Comparison of ENCODE assay signal across 25 cellular contexts in genomic region chr1:159756397-159756796, GRCh38. TPM values are rescaled to one million over a fixed set of nuclear protein-coding genes. Genes with fewer than 3 reads are reported as not detected.
A peak's percentile ranks its signal among the peaks of the same experiment; 100 is the strongest.
DNase-seq lines count a peak whose midpoint lies in the region; ATAC-seq and TF ChIP-seq lines count a peak whose summit lies in the region.
"Had no signal": no experiment of that assay in that cellular context is flagged by ENCODE, and none has a peak within 500 bp of the region (broad histone marks: within the 10 kb centered on the region; RNA-seq: fewer than 3 reads in every experiment).

No MANE protein-coding gene starts in this region.

- H3K36me3 Mint-ChIP-seq in T-cell: no peaks in the 10 kb centered on the region
- H3K36me3 Mint-ChIP-seq in activated T-helper 1 cell treated with anti-CD3 and anti-CD28 coated beads, Interleukin-12 subunit alpha, Interleukin-12 subunit beta, Interleukin-2, Interleukin-4 antibody, amounts not matched to agents 30 ng/mL and 10 ng/mL and 1 ng/mL, durations not matched to agents 14 hours and 24 hours and 36 hours (ENCODE audit: low read depth): no peaks in the 10 kb centered on the region
- H3K36me3 Mint-ChIP-seq: CD4-positive, alpha-beta memory T cell; naive thymus-derived CD8-positive, alpha-beta T cell had no signal

- no peak for TF ChIP-seq CTCF in NB4 (IDR thresholded peaks at IDR 0.05; ENCODE audit: low read depth, low read length)
- TF ChIP-seq CTCF in fibroblast of mammary gland (conservative IDR thresholded peaks at IDR 0.05; ENCODE audit: control insufficient read depth, insufficient read depth, low read depth, low read length): no peak
- no peak for TF ChIP-seq CTCF in gastrocnemius medialis (IDR thresholded peaks at IDR 0.05 in 4 of 5, conservative IDR thresholded peaks at IDR 0.05 in 1 of 5)

- no peaks in the 10 kb centered on the region for H3K27me3 ChIP-seq in gastrocnemius medialis

- H3K36me3 ChIP-seq in gastrocnemius medialis: no peaks in the 10 kb centered on the region

- H3K4me3 ChIP-seq in NB4 (ENCODE audit: low read depth, low read length) (no peak overlapping the region), fibroblast of mammary gland (ENCODE audit: control insufficient read depth, low read depth, low read length) (no peak overlapping the region), gastrocnemius medialis (no peak overlapping the region)
- H3K4me3 ChIP-seq: lung had no signal

- DNase-seq in SIG-M5 treated with dmso at 0.1 percent for 504 hours (lab: John Stamatoyannopoulos, UW; ENCODE audit: unreplicated experiment) (peak; percentile 58), SIG-M5 (lab: John Stamatoyannopoulos, UW) (no peak), NB4 (ENCODE audit: low read depth) (peak; percentile 72), fibroblast of mammary gland (ENCODE audit: low read depth) (peak; percentile 53), gastrocnemius medialis (peak; percentile 8 to 18), T-cell (no peak)
- no peak for DNase-seq in activated T-helper 1 cell treated with anti-CD3 and anti-CD28 coated beads, Interleukin-12 subunit alpha, Interleukin-12 subunit beta, Interleukin-2, Interleukin-4 antibody, amounts not matched to agents 30 ng/mL and 10 ng/mL and 1 ng/mL, durations not matched to agents 14 hours and 24 hours and 36 hours (ENCODE audit: low spot score)
- DNase-seq: activated CD8-positive, alpha-beta T cell treated with anti-CD3 and anti-CD28 coated beads for 36 hours; amniotic stem cell; CD4-positive, alpha-beta memory T cell; cerebellar nuclear complex; effector memory CD8-positive, alpha-beta T cell; foreskin fibroblast; naive thymus-derived CD8-positive, alpha-beta T cell; NCI-H187; NCI-H446 treated with DMSO at 0.1 percent for 48 hours; SK-N-SH had no signal

- H3K4me1 ChIP-seq in gastrocnemius medialis: no peaks in the 10 kb centered on the region

- H3K9me3 ChIP-seq in gastrocnemius medialis: no peaks in the 10 kb centered on the region
- H3K9me3 ChIP-seq: SK-N-SH had no signal

- POLR2A ChIA-PET in T-cell (lab: Charles Lee): no interaction called here

- in situ Hi-C loops in gastrocnemius medialis (cut with MboI; ENCODE audit: low sequenced_read_pairs in 4 of 4): no loop called here

- H3K27ac ChIP-seq in gastrocnemius medialis: no peak overlapping the region

- TF ChIP-seq POLR2A in NB4 (IDR thresholded peaks at IDR 0.05; ENCODE audit: extremely low read depth, insufficient read length): no peak
- TF ChIP-seq POLR2A in gastrocnemius medialis (IDR thresholded peaks at IDR 0.05): no peak

- H3K4me1 Mint-ChIP-seq in T-cell: no peaks in the 10 kb centered on the region
- H3K4me1 Mint-ChIP-seq in activated T-helper 1 cell treated with anti-CD3 and anti-CD28 coated beads, Interleukin-12 subunit alpha, Interleukin-12 subunit beta, Interleukin-2, Interleukin-4 antibody, amounts not matched to agents 30 ng/mL and 10 ng/mL and 1 ng/mL, durations not matched to agents 14 hours and 24 hours and 36 hours (ENCODE audit: low read depth): no peaks in the 10 kb centered on the region
- H3K4me1 Mint-ChIP-seq: activated T-helper 17 cell treated with anti-CD3 and anti-CD28 coated beads, Interleukin-2, amount 50 U/mL, for 72 hours; CD4-positive, alpha-beta memory T cell; naive thymus-derived CD8-positive, alpha-beta T cell had no signal

- H3K4me3 Mint-ChIP-seq in T-cell: no peak overlapping the region
- no peak overlapping the region for H3K4me3 Mint-ChIP-seq in activated T-helper 1 cell treated with anti-CD3 and anti-CD28 coated beads, Interleukin-12 subunit alpha, Interleukin-12 subunit beta, Interleukin-2, Interleukin-4 antibody, amounts not matched to agents 30 ng/mL and 10 ng/mL and 1 ng/mL, durations not matched to agents 14 hours and 24 hours and 36 hours
- H3K4me3 Mint-ChIP-seq: activated CD8-positive, alpha-beta T cell treated with anti-CD3 and anti-CD28 coated beads for 36 hours; activated T-helper 17 cell treated with anti-CD3 and anti-CD28 coated beads, Interleukin-2, amount 50 U/mL, for 72 hours; CD4-positive, alpha-beta memory T cell; effector memory CD8-positive, alpha-beta T cell; naive thymus-derived CD8-positive, alpha-beta T cell; stimulated activated naive CD8-positive, alpha-beta T cell treated with anti-CD3 and anti-CD28 coated beads, Interleukin-15, Interleukin-2, amounts not matched to agents 100 ng/mL and 50 ng/mL, for 24 hours had no signal

- peak in 1 of 2 donors; percentile 42 for ATAC-seq in gastrocnemius medialis
- ATAC-seq in GM21576 (IDR thresholded peaks at IDR 0.05; ENCODE audit: unreplicated experiment): no peak
- no peak for ATAC-seq in T-cell (replicated peaks in 1 of 4)
- ATAC-seq: activated CD8-positive, alpha-beta T cell treated with anti-CD3 and anti-CD28 coated beads for 36 hours; activated T-helper 17 cell treated with anti-CD3 and anti-CD28 coated beads, Interleukin-2, amount 50 U/mL, for 72 hours; effector memory CD8-positive, alpha-beta T cell; naive thymus-derived CD8-positive, alpha-beta T cell had no signal

- no peak overlapping the region for H3K27ac Mint-ChIP-seq in T-cell
- H3K27ac Mint-ChIP-seq in activated T-helper 1 cell treated with anti-CD3 and anti-CD28 coated beads, Interleukin-12 subunit alpha, Interleukin-12 subunit beta, Interleukin-2, Interleukin-4 antibody, amounts not matched to agents 30 ng/mL and 10 ng/mL and 1 ng/mL, durations not matched to agents 14 hours and 24 hours and 36 hours: no peak overlapping the region
- H3K27ac Mint-ChIP-seq: activated CD8-positive, alpha-beta T cell treated with anti-CD3 and anti-CD28 coated beads for 36 hours; activated T-helper 17 cell treated with anti-CD3 and anti-CD28 coated beads, Interleukin-2, amount 50 U/mL, for 72 hours; CD4-positive, alpha-beta memory T cell; effector memory CD8-positive, alpha-beta T cell; naive thymus-derived CD8-positive, alpha-beta T cell; progenitor cell of endocrine pancreas; stimulated activated naive CD8-positive, alpha-beta T cell treated with anti-CD3 and anti-CD28 coated beads, Interleukin-15, Interleukin-2, amounts not matched to agents 100 ng/mL and 50 ng/mL, for 24 hours had no signal

- peaks cover 7 to 14% of the 10 kb centered on the region in 2 donors for H3K27me3 Mint-ChIP-seq in T-cell
- peaks cover 4% of the 10 kb centered on the region for H3K27me3 Mint-ChIP-seq in activated T-helper 1 cell treated with anti-CD3 and anti-CD28 coated beads, Interleukin-12 subunit alpha, Interleukin-12 subunit beta, Interleukin-2, Interleukin-4 antibody, amounts not matched to agents 30 ng/mL and 10 ng/mL and 1 ng/mL, durations not matched to agents 14 hours and 24 hours and 36 hours (ENCODE audit: insufficient read depth)
- H3K27me3 Mint-ChIP-seq: activated T-helper 17 cell treated with anti-CD3 and anti-CD28 coated beads, Interleukin-2, amount 50 U/mL, for 72 hours; progenitor cell of endocrine pancreas had no signal

- H3K9me3 Mint-ChIP-seq in T-cell: no peaks in the 10 kb centered on the region
- no peaks in the 10 kb centered on the region for H3K9me3 Mint-ChIP-seq in activated T-helper 1 cell treated with anti-CD3 and anti-CD28 coated beads, Interleukin-12 subunit alpha, Interleukin-12 subunit beta, Interleukin-2, Interleukin-4 antibody, amounts not matched to agents 30 ng/mL and 10 ng/mL and 1 ng/mL, durations not matched to agents 14 hours and 24 hours and 36 hours
- H3K9me3 Mint-ChIP-seq: activated CD8-positive, alpha-beta T cell treated with anti-CD3 and anti-CD28 coated beads for 36 hours; activated T-helper 17 cell treated with anti-CD3 and anti-CD28 coated beads, Interleukin-2, amount 50 U/mL, for 72 hours; effector memory CD8-positive, alpha-beta T cell; stimulated activated naive CD8-positive, alpha-beta T cell treated with anti-CD3 and anti-CD28 coated beads, Interleukin-15, Interleukin-2, amounts not matched to agents 100 ng/mL and 50 ng/mL, for 24 hours had no signal

- CTCF ChIA-PET in T-cell (lab: Charles Lee): no interaction called here

- intact Hi-C loops in gastrocnemius medialis (cut with DNase I; ENCODE audit: low total_unique reads): no loop called here
- intact Hi-C loops in activated T-helper 1 cell treated with anti-CD3 and anti-CD28 coated beads, Interleukin-12 subunit alpha, Interleukin-12 subunit beta, Interleukin-2, Interleukin-4 antibody, amounts not matched to agents 30 ng/mL and 10 ng/mL and 1 ng/mL, durations not matched to agents 14 hours and 24 hours and 36 hours (cut with micrococcal nuclease): no loop called here

RNA-seq across cellular contexts. Expression of gene DUSP23, which starts 24.4 kb away (rescaled TPM):
- 10 to 100 TPM; 47.0 to 94.6 (median 77.2) TPM for total RNA-seq in gastrocnemius medialis
- 10 to 100 TPM in 4 of 5 donors, 1 to 10 TPM in 1; 8.8 to 17.1 (median 14.3) TPM for total RNA-seq in T-cell
- 22.4 and 23.4 TPM in 2 replicates for total RNA-seq in activated T-helper 1 cell treated with anti-CD3 and anti-CD28 coated beads, Interleukin-12 subunit alpha, Interleukin-12 subunit beta, Interleukin-2, Interleukin-4 antibody, amounts not matched to agents 30 ng/mL and 10 ng/mL and 1 ng/mL, durations not matched to agents 14 hours and 24 hours and 36 hours

RNA-seq across cellular contexts. Expression of gene CRP, which starts 42.0 kb away (rescaled TPM):
- total RNA-seq in gastrocnemius medialis (10 to 100 TPM in 2 of 4 donors, not detected in 2; 11.0 to 26.7 TPM), T-cell (1 to 10 TPM in 2 of 5 donors, under 1 TPM in 1, not detected in 2; 0.73 to 2.1 (median 1.7) TPM)
- total RNA-seq in activated T-helper 1 cell treated with anti-CD3 and anti-CD28 coated beads, Interleukin-12 subunit alpha, Interleukin-12 subunit beta, Interleukin-2, Interleukin-4 antibody, amounts not matched to agents 30 ng/mL and 10 ng/mL and 1 ng/mL, durations not matched to agents 14 hours and 24 hours and 36 hours: not detected in 2 replicates
- total RNA-seq: A172; activated CD8-positive, alpha-beta T cell treated with anti-CD3 and anti-CD28 coated beads for 36 hours; activated T-helper 17 cell treated with anti-CD3 and anti-CD28 coated beads, Interleukin-2, amount 50 U/mL, for 72 hours; CD4-positive, alpha-beta memory T cell; naive thymus-derived CD8-positive, alpha-beta T cell; OCI-LY7; progenitor cell of endocrine pancreas; urinary bladder had no signal

RNA-seq across cellular contexts. Expression of gene FCRL6, which starts 45.8 kb away (rescaled TPM):
- not detected for total RNA-seq in gastrocnemius medialis
- total RNA-seq in T-cell: 10 to 100 TPM in 2 of 5 donors, 1 to 10 TPM in 3; 1.2 to 43.3 (median 5.8) TPM
- total RNA-seq in activated T-helper 1 cell treated with anti-CD3 and anti-CD28 coated beads, Interleukin-12 subunit alpha, Interleukin-12 subunit beta, Interleukin-2, Interleukin-4 antibody, amounts not matched to agents 30 ng/mL and 10 ng/mL and 1 ng/mL, durations not matched to agents 14 hours and 24 hours and 36 hours: not detected in 2 replicates
- total RNA-seq: A172; activated T-helper 17 cell treated with anti-CD3 and anti-CD28 coated beads, Interleukin-2, amount 50 U/mL, for 72 hours; OCI-LY7; progenitor cell of endocrine pancreas; urinary bladder had no signal

Comparison
In these comparisons a context has a peak if more than half of its experiments do, and no peak if none do; other contexts are left out.
1. DNase-seq: peak in SIG-M5 treated with dmso at 0.1 percent for 504 hours (single experiment), NB4 (single experiment), fibroblast of mammary gland (single experiment) and gastrocnemius medialis (2 of 2); none in SIG-M5 (single experiment), T-cell (0 of 34) and activated T-helper 1 cell treated with anti-CD3 and anti-CD28 coated beads, Interleukin-12 subunit alpha, Interleukin-12 subunit beta, Interleukin-2, Interleukin-4 antibody, amounts not matched to agents 30 ng/mL and 10 ng/mL and 1 ng/mL, durations not matched to agents 14 hours and 24 hours and 36 hours (single experiment).